ENCODE assay signal across 10 cellular contexts in genomic region chr4:108116423-108117168, GRCh38. TPM values are rescaled to one million over a fixed set of nuclear protein-coding genes. Genes with fewer than 3 reads are reported as not detected.
DNase-seq lines count a peak whose midpoint lies in the region; ATAC-seq and FAIRE-seq lines count a peak whose summit lies in the region.
"Had no signal": no experiment of that assay in that cellular context is flagged by ENCODE, and none has a peak within 500 bp of the region (broad histone marks: within the 10 kb centered on the region; RNA-seq: fewer than 3 reads in every experiment).

No MANE protein-coding gene starts in this region.

- no peaks in the 10 kb centered on the region for H3K9me3 Mint-ChIP-seq in activated naive CD4-positive, alpha-beta T cell treated with anti-CD3 and anti-CD28 coated beads, Interleukin-2, amount 50 U/mL, for 24 hours
- no peaks in the 10 kb centered on the region for H3K9me3 Mint-ChIP-seq in stimulated activated naive CD8-positive, alpha-beta T cell treated with anti-CD3 and anti-CD28 coated beads, Interleukin-15, amount 100 ng/mL, for 72 hours

- H3K27me3 Mint-ChIP-seq in activated naive CD4-positive, alpha-beta T cell treated with anti-CD3 and anti-CD28 coated beads, Interleukin-2, amount 50 U/mL, for 24 hours, result no peaks in the 10 kb centered on the region
- H3K27me3 Mint-ChIP-seq in stimulated activated naive CD8-positive, alpha-beta T cell treated with anti-CD3 and anti-CD28 coated beads, Interleukin-15, amount 100 ng/mL, for 72 hours, result no peaks in the 10 kb centered on the region

- peaks cover 13% of the 10 kb centered on the region for H3K36me3 Mint-ChIP-seq in activated naive CD4-positive, alpha-beta T cell treated with anti-CD3 and anti-CD28 coated beads, Interleukin-2, amount 50 U/mL, for 24 hours

- H3K4me1 Mint-ChIP-seq in activated naive CD4-positive, alpha-beta T cell treated with anti-CD3 and anti-CD28 coated beads, Interleukin-2, amount 50 U/mL, for 24 hours, result peaks cover 96% of the 10 kb centered on the region
- peaks cover 95% of the 10 kb centered on the region for H3K4me1 Mint-ChIP-seq in stimulated activated naive CD8-positive, alpha-beta T cell treated with anti-CD3 and anti-CD28 coated beads, Interleukin-15, amount 100 ng/mL, for 72 hours

- ATAC-seq in HG03469 (IDR thresholded peaks at IDR 0.05; ENCODE audit: unreplicated experiment), result peak; percentile 31
- ATAC-seq in stimulated activated naive CD8-positive, alpha-beta T cell treated with anti-CD3 and anti-CD28 coated beads, Interleukin-15, amount 100 ng/mL, for 72 hours, result peak; percentile 81

- H3K27ac Mint-ChIP-seq in activated naive CD4-positive, alpha-beta T cell treated with anti-CD3 and anti-CD28 coated beads, Interleukin-2, amount 50 U/mL, for 24 hours, result peak overlapping the region; percentile 89
- H3K27ac Mint-ChIP-seq in stimulated activated naive CD8-positive, alpha-beta T cell treated with anti-CD3 and anti-CD28 coated beads, Interleukin-15, amount 100 ng/mL, for 72 hours, result peak overlapping the region; percentile 53 to 94

- H3K4me3 Mint-ChIP-seq in activated naive CD4-positive, alpha-beta T cell treated with anti-CD3 and anti-CD28 coated beads, Interleukin-2, amount 50 U/mL, for 24 hours, result peak overlapping the region; percentile 34
- H3K4me3 Mint-ChIP-seq in stimulated activated naive CD8-positive, alpha-beta T cell treated with anti-CD3 and anti-CD28 coated beads, Interleukin-15, amount 100 ng/mL, for 72 hours, result peak overlapping the region; percentile 62 to 72

- peak; percentile 55 for DNase-seq in stimulated activated CD4-positive, alpha-beta T cell treated with anti-CD3 and anti-CD28 coated beads, Interleukin-15, amount 100 ng/mL, for 24 hours
- no peak for DNase-seq in stimulated activated CD4-positive, alpha-beta T cell treated with anti-CD3 and anti-CD28 coated beads, Interleukin-12 subunit alpha, Interleukin-12 subunit beta, amount 100 ng/mL, for 4 hours
- DNase-seq in stimulated activated naive CD8-positive, alpha-beta T cell treated with anti-CD3 and anti-CD28 coated beads, Interleukin-15, amount 100 ng/mL, for 72 hours, result peak in 1 of 2 donors; percentile 57
- no peak for DNase-seq in SIG-M5 (lab: John Stamatoyannopoulos, UW)
- DNase-seq in cerebellum (ENCODE audit: low spot score), result no peak
- no peak for DNase-seq in HTR-8/SVneo (ENCODE audit: insufficient read length, low spot score)
- DNase-seq: effector CD4-positive, alpha-beta T cell; NCI-H2081 had no signal

- no peak for FAIRE-seq in HTR-8/SVneo (lab: Jason Lieb, UNC)

RNA-seq across cellular contexts. Expression of gene LEF1, which starts 52.1 kb away (rescaled TPM):
- total RNA-seq in cerebellum, result 18.1 TPM
